8 cellular contexts compared by ENCODE assay signal in the genomic region with DNA sequence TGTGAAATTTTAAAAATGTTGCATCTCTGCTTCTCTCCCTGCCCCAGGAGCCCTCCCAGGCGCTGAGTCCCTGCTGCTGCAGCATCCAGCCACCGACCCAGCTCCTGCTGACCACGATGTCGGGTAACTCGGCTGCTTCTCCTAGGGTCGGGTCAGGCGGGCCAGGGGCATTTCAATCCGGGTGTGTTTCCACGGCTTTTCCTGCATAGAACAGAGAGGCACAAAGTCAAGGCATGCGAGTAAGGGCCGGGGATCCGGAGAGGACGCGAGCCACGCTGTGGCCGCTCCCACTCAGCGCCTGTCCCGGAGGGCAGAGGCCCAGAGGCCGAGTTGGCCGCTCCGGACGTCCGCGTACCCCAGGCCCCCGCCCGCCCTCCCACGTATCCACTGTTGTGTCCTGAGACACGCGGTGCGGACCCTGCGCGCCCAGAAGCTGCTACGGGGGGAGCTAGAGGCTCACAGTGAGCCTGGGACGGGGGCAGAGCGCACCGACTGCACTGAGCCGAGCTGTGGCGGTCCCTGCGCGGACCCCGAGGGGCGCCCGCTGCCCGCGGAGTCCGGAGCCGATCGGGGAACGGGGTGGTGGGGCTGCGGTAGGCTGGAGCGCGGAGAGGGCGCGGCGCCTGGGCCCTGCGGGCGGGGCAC. TPM values are rescaled to one million over a fixed set of nuclear protein-coding genes. Genes with fewer than 3 reads are reported as not detected.
A peak's percentile ranks its signal among the peaks of the same experiment; 100 is the strongest.
DNase-seq lines count a peak whose midpoint lies in the region; ATAC-seq, FAIRE-seq and TF ChIP-seq lines count a peak whose summit lies in the region.

TSS of gene POU2AF3 (plus strand) at position 81 of the 645 bp plus-strand sequence. CDS start at position 117, 36 bp downstream.

- ATAC-seq in HG02642 (IDR thresholded peaks at IDR 0.05; ENCODE audit: poor library complexity, unreplicated experiment) (peak; percentile 24), GM12878 (peak; percentile 60), lower lobe of right lung (peak; percentile 32 to 40), upper lobe of left lung (ENCODE audit: low FRiP score in 2 of 2) (peak in 1 of 2 donors; percentile 67)
- ATAC-seq in natural killer cell treated with Interleukin-12 subunit alpha and Interleukin-12 subunit beta and Interleukin-15 and Interleukin-18, amount 100 ng/mL, for 72 hours: no peak

- H3K4me2 ChIP-seq in GM12878 (ENCODE audit: control insufficient read depth, insufficient read depth): peak within 1 kb of the TSS; percentile 86

- SMC1A ChIA-PET in GM12878 (lab: Charles Lee; ENCODE audit: uncharacterized antibody, unreplicated experiment): interaction anchor here (0.6 to 1.6 kb wide), 6 partner anchors 16 to 131 kb away, joined by 3 to 5 read pairs (median 4); no protein-coding TSS in a partner anchor

- BruUV-seq in GM12878 (replicated peaks; lab: Mats Ljungman, UMichigan): no TSS peak

- no peaks in the 10 kb centered on the region for H3K79me2 ChIP-seq in GM12878 (ENCODE audit: control insufficient read depth, insufficient read depth, low read length)

- no peak for DNase-seq in AG09309 (ENCODE audit: low read depth)
- no peak for DNase-seq in GM12878 (ENCODE audit: low read depth, low spot score)
- peak; percentile 47 for DNase-seq in lower lobe of right lung
- no peak for DNase-seq in upper lobe of left lung
- DNase-seq in immature natural killer cell: no peak
- DNase-seq in natural killer cell treated with Interleukin-12 subunit alpha and Interleukin-12 subunit beta and Interleukin-15 and Interleukin-18, amount 100 ng/mL, for 72 hours (ENCODE audit: low spot score): no peak
- DNase-seq in SHP77 treated with DMSO at 0.1 percent for 48 hours (lab: John Stamatoyannopoulos, UW): no peak

- no peaks in the 10 kb centered on the region for H3K4me1 Mint-ChIP-seq in immature natural killer cell
- H3K4me1 Mint-ChIP-seq in natural killer cell treated with Interleukin-12 subunit alpha and Interleukin-12 subunit beta and Interleukin-15 and Interleukin-18, amount 100 ng/mL, for 72 hours (ENCODE audit: low read depth in 2 of 2): no peaks in the 10 kb centered on the region

- no peak for TF ChIP-seq CTCF in AG09309 (IDR thresholded peaks at IDR 0.05; ENCODE audit: control insufficient read depth, insufficient read depth, low read depth, low read length, missing control alignments)
- TF ChIP-seq CTCF in GM12878 (IDR thresholded peaks at IDR 0.05 in 2 of 3, conservative IDR thresholded peaks at IDR 0.05 in 1 of 3; ENCODE audit: control insufficient read depth in 2 of 3, extremely low read depth in 1 of 3, insufficient read depth in 1 of 3, low read depth in 3 of 3, low read length in 3 of 3): no peak
- TF ChIP-seq CTCF in lower lobe of right lung (IDR thresholded peaks at IDR 0.05): no peak
- TF ChIP-seq CTCF in upper lobe of left lung (IDR thresholded peaks at IDR 0.05): no peak

- no peak within 1 kb of the TSS for H3K4me3 Mint-ChIP-seq in immature natural killer cell
- no peak within 1 kb of the TSS for H3K4me3 Mint-ChIP-seq in natural killer cell treated with Interleukin-12 subunit alpha and Interleukin-12 subunit beta and Interleukin-15 and Interleukin-18, amount 100 ng/mL, for 72 hours

- H3K9me3 ChIP-seq in GM12878 (replicated peaks; ENCODE audit: control insufficient read depth, insufficient read depth, low read length) (no peaks in the 10 kb centered on the region), lower lobe of right lung (no peaks in the 10 kb centered on the region), upper lobe of left lung (no peaks in the 10 kb centered on the region)

- in situ Hi-C loops in GM12878 (cut with MboI): no loop called here

- no peaks in the 10 kb centered on the region for H3K36me3 Mint-ChIP-seq in immature natural killer cell
- H3K36me3 Mint-ChIP-seq in natural killer cell treated with Interleukin-12 subunit alpha and Interleukin-12 subunit beta and Interleukin-15 and Interleukin-18, amount 100 ng/mL, for 72 hours: no peaks in the 10 kb centered on the region

- H3K36me3 ChIP-seq in GM12878 (ENCODE audit: control insufficient read depth in 2 of 2, insufficient read depth in 2 of 2, low read length in 1 of 2) (no peaks in the 10 kb centered on the region), lower lobe of right lung (no peaks in the 10 kb centered on the region), upper lobe of left lung (no peaks in the 10 kb centered on the region)

- H3K4me1 ChIP-seq in GM12878 (ENCODE audit: control insufficient read depth, insufficient read depth, low read length): no peaks in the 10 kb centered on the region
- peaks cover 26% of the 10 kb centered on the region for H3K4me1 ChIP-seq in lower lobe of right lung
- peaks cover 3 to 39% (median 29%) of the 10 kb centered on the region in 4 donors for H3K4me1 ChIP-seq in upper lobe of left lung

- WGBS in GM12878 (ENCODE audit: insufficient coverage, insufficient replicate concordance, low lambda C conversion rate, missing lambda C conversion rate): 10% methylated on average over 38 of the region's 57 CpGs
- WGBS in upper lobe of left lung, 2 donors: 22 to 86% methylated on average over 1 to 11 of the region's 57 CpGs

- H3K4me3 ChIP-seq in AG09309 (ENCODE audit: control insufficient read depth, low read depth, low read length): peak within 1 kb of the TSS; percentile 52
- peak within 1 kb of the TSS; percentile 71 for H3K4me3 ChIP-seq in GM12878
- peak within 1 kb of the TSS; percentile 66 for H3K4me3 ChIP-seq in lower lobe of right lung
- peak within 1 kb of the TSS; percentile 22 to 62 (median 55) for H3K4me3 ChIP-seq in upper lobe of left lung

- peak; percentile 16; the same call in 1 of the 2 replicates for TF ChIP-seq RAD21 in GM12878 (IDR thresholded peaks at IDR 0.05; ENCODE audit: insufficient read depth, low read depth, low read length)

- CTCF ChIA-PET in GM12878 (lab: Yijun Ruan, JAX): interaction anchor here (0.8 to 4.4 kb wide), 4 partner anchors 120 to 128 kb away, joined by 3 to 21 read pairs (median 6); no protein-coding TSS in a partner anchor

- TF ChIP-seq EP300 in GM12878 (IDR thresholded peaks at IDR 0.05; ENCODE audit: borderline replicate concordance in 1 of 2, control insufficient read depth in 1 of 2, low read depth in 2 of 2, low read length in 2 of 2) (no peak), upper lobe of left lung (IDR thresholded peaks at IDR 0.05) (no peak)

- no peak for FAIRE-seq in GM12878 (lab: Jason Lieb, UNC)

- H3K27me3 ChIP-seq in GM12878 (replicated peaks in 1 of 2; ENCODE audit: control insufficient read depth in 2 of 2, insufficient read depth in 2 of 2, low read length in 1 of 2) (peaks cover 0 to 7% of the 10 kb centered on the region in 2 experiments; a peak in 3 of 4 replicates), lower lobe of right lung (ENCODE audit: low read depth) (peaks cover 16% of the 10 kb centered on the region), upper lobe of left lung (peaks cover 0 to 14% (median 0%) of the 10 kb centered on the region in 4 donors)

- H4K20me1 ChIP-seq in GM12878 (ENCODE audit: control insufficient read depth, insufficient read depth): no peaks in the 10 kb centered on the region

- no peak within 1 kb of the TSS for H3K27ac Mint-ChIP-seq in immature natural killer cell
- H3K27ac Mint-ChIP-seq in natural killer cell treated with Interleukin-12 subunit alpha and Interleukin-12 subunit beta and Interleukin-15 and Interleukin-18, amount 100 ng/mL, for 72 hours: no peak within 1 kb of the TSS

- RAD21 ChIA-PET in GM12878 (lab: Charles Lee; ENCODE audit: unreplicated experiment): interaction anchor here (0.6 to 0.8 kb wide), 2 partner anchors 125 to 499 kb away, joined by 3 to 5 read pairs; no protein-coding TSS in a partner anchor

- H2AFZ ChIP-seq in GM12878 (ENCODE audit: control insufficient read depth, low read depth, low read length): peak within 1 kb of the TSS; percentile 68

- no peaks in the 10 kb centered on the region for H3K9me3 Mint-ChIP-seq in immature natural killer cell
- no peaks in the 10 kb centered on the region for H3K9me3 Mint-ChIP-seq in natural killer cell treated with Interleukin-12 subunit alpha and Interleukin-12 subunit beta and Interleukin-15 and Interleukin-18, amount 100 ng/mL, for 72 hours

- intact Hi-C loops in GM12878 (cut with micrococcal nuclease; ENCODE audit: unreplicated experiment) (no loop called here), lower lobe of right lung (cut with DNase I) (no loop called here)

- peaks cover 2 to 19% (median 9%) of the 10 kb centered on the region in 3 donors for H3K27me3 Mint-ChIP-seq in immature natural killer cell (ENCODE audit: low read depth in 3 of 3)
- H3K27me3 Mint-ChIP-seq in natural killer cell treated with Interleukin-12 subunit alpha and Interleukin-12 subunit beta and Interleukin-15 and Interleukin-18, amount 100 ng/mL, for 72 hours: peaks cover 28 to 30% of the 10 kb centered on the region in 2 donors

- H3K27ac ChIP-seq in GM12878 (ENCODE audit: control insufficient read depth, insufficient read depth) (no peak within 1 kb of the TSS), lower lobe of right lung (peak within 1 kb of the TSS; percentile 84), upper lobe of left lung (peak within 1 kb of the TSS; percentile 83 to 93 (median 88))

- no peak for TF ChIP-seq POLR2A in GM12878 (IDR thresholded peaks at IDR 0.05; ENCODE audit: low read depth, low read length)
- TF ChIP-seq POLR2A in upper lobe of left lung (IDR thresholded peaks at IDR 0.05): no peak

- H3K9ac ChIP-seq in GM12878 (ENCODE audit: control insufficient read depth, insufficient read depth, low read length): no peak within 1 kb of the TSS; the same call in 1 of the 2 replicates

- POLR2A ChIA-PET in GM12878 (lab: Charles Lee): no interaction called here

RNA-seq across cellular contexts. Expression of gene POU2AF3, which starts in this region (rescaled TPM):
- total RNA-seq in GM12878 (2013; cell fraction: nucleolus; rRNA removed): not detected in 2 replicates
- total RNA-seq in GM12878 (2014; rRNA removed) (0.17 TPM in 1 of 2 replicates, not detected in the other), GM12878 (2014; rRNA removed; fragmentation: Illumina TruSeq; extraction: Trizol) (not detected in 2 replicates), GM12878 (2021) (not detected in 2 replicates), lower lobe of right lung (3.4 TPM), upper lobe of left lung (10 to 100 TPM in 1 of 6 donors, 1 to 10 TPM in 5; 1.7 to 12.6 (median 3.6) TPM)
- polyA plus RNA-seq in GM12878 (2011; ENCODE audit: low read depth): not detected
- polyA plus RNA-seq in GM12878 (2011; rRNA removed) (0.09 TPM in 1 of 2 replicates, not detected in the other), GM12878 (2014; fragmentation: Illumina TruSeq; extraction: Trizol) (not detected in 2 replicates), GM12878 (2014; fragmentation: Nextera tagmentation; extraction: Ambion mirVana) (not detected), GM12878 (2014; rRNA removed) (not detected in 2 replicates), GM12878 (2016; fragmentation: Nextera tagmentation; extraction: Ambion mirVana) (under 1 TPM in 1 of 2 experiments, not detected in 1; 0.17 TPM), immature natural killer cell (not detected)
- 0.05 TPM in 1 of 2 replicates, not detected in the other for polyA plus RNA-seq in GM12878 (2011; cell fraction: cytosol; rRNA removed)
- 0.45 TPM in 1 of 2 replicates, not detected in the other for polyA plus RNA-seq in GM12878 (2011; cell fraction: nucleus; rRNA removed)
- 0.22 and 0.27 TPM in 2 replicates for polyA plus RNA-seq in GM12878 (2012)
- polyA minus RNA-seq in GM12878 (2011; rRNA and poly(A)+ RNA removed): not detected in 2 replicates
- polyA minus RNA-seq in GM12878 (2011; cell fraction: cytosol; rRNA and poly(A)+ RNA removed): not detected in 2 replicates
- not detected in 2 replicates for polyA minus RNA-seq in GM12878 (2011; cell fraction: nucleus; rRNA and poly(A)+ RNA removed)
- not detected for total RNA-seq in natural killer cell treated with Interleukin-12 subunit alpha and Interleukin-12 subunit beta and Interleukin-15 and Interleukin-18, amount 100 ng/mL, for 72 hours

Comparison
In these comparisons a context has a peak if more than half of its experiments do, and no peak if none do; other contexts are left out.
1. Peak in ATAC-seq, H3K4me3 ChIP-seq and H3K4me2 ChIP-seq in GM12878; RNA of the gene not detected or under 1 TPM.
2. ATAC-seq: peak in HG02642 (single experiment) and lower lobe of right lung (2 of 2); none in natural killer cell treated with Interleukin-12 subunit alpha and Interleukin-12 subunit beta and Interleukin-15 and Interleukin-18, amount 100 ng/mL, for 72 hours (0 of 2).
3. Peak in every context shown above with its lines, with median percentiles within 50 percentile points of each other: H3K4me3 ChIP-seq.